24 cellular contexts compared by ENCODE assay signal in genomic region chr3:127012091-127012490, GRCh38. TPM values are rescaled to one million over a fixed set of nuclear protein-coding genes. Genes with fewer than 3 reads are reported as not detected.
DNase-seq lines count a peak whose midpoint lies in the region; ATAC-seq, FAIRE-seq and TF ChIP-seq lines count a peak whose summit lies in the region.
"Had no signal": no experiment of that assay in that cellular context is flagged by ENCODE, and none has a peak within 500 bp of the region (broad histone marks: within the 10 kb centered on the region; RNA-seq: fewer than 3 reads in every experiment).

No MANE protein-coding gene starts in this region.

- H3K23ac ChIP-seq in mesenchymal stem cell (ENCODE audit: low read length in 2 of 2) = peak overlapping the region in 1 of 2 experiments; percentile 36

- H2BK120ac ChIP-seq in mesenchymal stem cell (ENCODE audit: low read depth, low read length) = peak overlapping the region; percentile 85

- no peak overlapping the region for H2BK15ac ChIP-seq in mesenchymal stem cell (ENCODE audit: low read depth, poor library complexity, severe bottlenecking)

- no peaks in the 10 kb centered on the region for H3K27me3 ChIP-seq in ACC112 (ENCODE audit: insufficient read depth, low read length)
- H3K27me3 ChIP-seq in ascending aorta = no peaks in the 10 kb centered on the region
- no peaks in the 10 kb centered on the region for H3K27me3 ChIP-seq in mesenchymal stem cell (ENCODE audit: control insufficient read depth in 1 of 2, insufficient read depth in 1 of 2, low read length in 2 of 2)
- H3K27me3 ChIP-seq: colonic mucosa, SJSA1, uterus had no signal

- H3K27ac ChIP-seq in ACC112 (ENCODE audit: low read depth, low read length) = peak overlapping the region; percentile 43; the same call in 1 of the 2 replicates
- H3K27ac ChIP-seq in ascending aorta = peak overlapping the region; percentile 80 to 87
- no peak overlapping the region for H3K27ac ChIP-seq in mesenchymal stem cell (ENCODE audit: low read length, poor library complexity, severe bottlenecking)
- H3K27ac ChIP-seq: colonic mucosa, psoas muscle, SJSA1, uterus had no signal

- no peak for TF ChIP-seq POLR2A in H54 (IDR thresholded peaks at IDR 0.05; ENCODE audit: low read depth, low read length)

- H4K8ac ChIP-seq in mesenchymal stem cell (ENCODE audit: low read length) = peak overlapping the region; percentile 83

- H4K91ac ChIP-seq in mesenchymal stem cell (ENCODE audit: low read length) = peak overlapping the region; percentile 95

- H2AFZ ChIP-seq in ACC112 (ENCODE audit: low read length, unreplicated experiment) = no peak overlapping the region
- H2AFZ ChIP-seq in mesenchymal stem cell (ENCODE audit: low read depth, low read length) = no peak overlapping the region

- peak overlapping the region; percentile 64 to 88 for H3K18ac ChIP-seq in mesenchymal stem cell (ENCODE audit: low read depth in 1 of 2, low read length in 2 of 2)

- peak overlapping the region; percentile 54 to 84 for H3K4ac ChIP-seq in mesenchymal stem cell (ENCODE audit: low read depth in 1 of 2, low read length in 2 of 2)

- H3K4me3 ChIP-seq in ACC112 (ENCODE audit: low read depth, low read length) (no peak overlapping the region), ascending aorta (no peak overlapping the region), mesenchymal stem cell (ENCODE audit: insufficient read depth in 1 of 2, low read depth in 1 of 2, low read length in 2 of 2) (peak overlapping the region in 1 of 2 experiments; percentile 45)
- H3K4me3 ChIP-seq: colonic mucosa, psoas muscle, SJSA1, uterus had no signal

- no peak overlapping the region for H2BK5ac ChIP-seq in mesenchymal stem cell (ENCODE audit: low read depth, low read length, poor library complexity, severe bottlenecking)

- DNase-seq in H54 (ENCODE audit: insufficient read length, low spot score) (peak; percentile 48), ascending aorta (ENCODE audit: low spot score in 2 of 2) (peak; percentile 41 to 72), mesenchymal stem cell (peak; percentile 28), left ventricle myocardium superior (no peak), NCI-H446 (lab: John Stamatoyannopoulos, UW) (no peak), HT-29 (ENCODE audit: low spot score) (no peak)
- DNase-seq: activated CD4-positive, alpha-beta memory T cell treated with anti-CD3 and anti-CD28 coated beads, Interleukin-2, amount 10 ng/mL, durations not matched to agents 7 days and 5 days; activated CD4-positive, CD25-positive, alpha-beta regulatory T cell; activated T-cell treated with anti-CD3 and anti-CD28 coated beads, Interleukin-2, amount 50 U/mL, for 4 hours; CD8-positive, alpha-beta memory T cell; colonic mucosa; foreskin melanocyte; kidney; naive thymus-derived CD4-positive, alpha-beta T cell; NCI-H1417; NCI-H526; small intestine; stimulated activated CD4-positive, alpha-beta T cell treated with anti-CD3 and anti-CD28 coated beads, Interleukin-4, amount 100 ng/mL, for 24 hours had no signal

- H3K4me1 ChIP-seq in ACC112 (ENCODE audit: control insufficient read depth, insufficient read depth, low read length, unreplicated experiment) (peaks cover 15% of the 10 kb centered on the region), ascending aorta (peaks cover 26 to 70% of the 10 kb centered on the region in 2 donors), mesenchymal stem cell (ENCODE audit: control insufficient read depth, insufficient read depth, low read depth, low read length) (peaks cover 12% of the 10 kb centered on the region)
- H3K4me1 ChIP-seq: colonic mucosa, psoas muscle, SJSA1, uterus had no signal

- FAIRE-seq in H54 (lab: Jason Lieb, UNC) = no peak
- FAIRE-seq: endometrium, kidney, small intestine had no signal

- peaks cover 68% of the 10 kb centered on the region for H3K79me1 ChIP-seq in mesenchymal stem cell (replicated peaks; ENCODE audit: low read length, poor library complexity, severe bottlenecking)

- no peak overlapping the region for H2AK5ac ChIP-seq in mesenchymal stem cell (ENCODE audit: low read length, severe bottlenecking)

- no peak for ATAC-seq in GM18867 (IDR thresholded peaks at IDR 0.05; ENCODE audit: unreplicated experiment)
- no peak for ATAC-seq in left ventricle myocardium superior
- ATAC-seq: activated T-cell treated with anti-CD3 and anti-CD28 coated beads, Interleukin-2, amount 50 U/mL, for 4 hours; naive thymus-derived CD4-positive, alpha-beta T cell had no signal

- H3K79me2 ChIP-seq in ACC112 (ENCODE audit: control insufficient read depth, insufficient read depth, low read length, unreplicated experiment) = no peaks in the 10 kb centered on the region

- peak overlapping the region; percentile 67 to 78 for H2BK12ac ChIP-seq in mesenchymal stem cell (ENCODE audit: low read length in 2 of 2)

- H3K14ac ChIP-seq in mesenchymal stem cell (ENCODE audit: low read length in 2 of 2) = peak overlapping the region in 1 of 2 experiments; percentile 86

- H3K36me3 ChIP-seq in ACC112 (ENCODE audit: insufficient read depth, low read length) = peaks cover 8% of the 10 kb centered on the region; the same call in 1 of the 2 replicates
- H3K36me3 ChIP-seq in ascending aorta = peaks cover 26 to 31% of the 10 kb centered on the region in 2 donors
- H3K36me3 ChIP-seq in mesenchymal stem cell (ENCODE audit: control insufficient read depth in 1 of 2, insufficient read depth in 2 of 2, low read depth in 1 of 2, low read length in 2 of 2) = peaks cover 66 to 99% of the 10 kb centered on the region in 2 experiments
- H3K36me3 ChIP-seq: colonic mucosa, uterus had no signal

- H3K4me2 ChIP-seq in mesenchymal stem cell (ENCODE audit: low read length, poor library complexity, severe bottlenecking) = no peak overlapping the region

- 92% methylated on average over 15 of the region's 15 CpGs for WGBS in mesenchymal stem cell

- TF ChIP-seq CTCF in ascending aorta (IDR thresholded peaks at IDR 0.05) = no peak

- intact Hi-C loops in ascending aorta (cut with DNase I) = no loop called here
- intact Hi-C loops in left ventricle myocardium superior (cut with micrococcal nuclease) = no loop called here

- H3K9me3 ChIP-seq in ascending aorta = no peaks in the 10 kb centered on the region
- no peaks in the 10 kb centered on the region for H3K9me3 ChIP-seq in mesenchymal stem cell (ENCODE audit: control insufficient read depth, low read length)
- H3K9me3 ChIP-seq: colonic mucosa, psoas muscle, SJSA1, uterus had no signal

- peak overlapping the region; percentile 79 for H3K9ac ChIP-seq in mesenchymal stem cell (ENCODE audit: low read length)

RNA-seq across cellular contexts. Expression of gene PLXNA1, which starts 29.2 kb away (rescaled TPM):
- total RNA-seq in ascending aorta (79.8 TPM), left ventricle myocardium superior (23.8 TPM)
- 51.0 TPM for polyA plus RNA-seq in mesenchymal stem cell (2013, experiment 1 of 2)
- polyA plus RNA-seq in mesenchymal stem cell (2013, experiment 2 of 2) = 49.9 TPM
- 92.8 and 103 TPM in 2 replicates for total RNA-seq in HT-29 (2014; rRNA removed; shearing (Covaris generic))

Comparison
In these comparisons a context has a peak if more than half of its experiments do, and no peak if none do; other contexts are left out.
1. DNase-seq: peak in H54 (single experiment), ascending aorta (2 of 2) and mesenchymal stem cell (single experiment); none in left ventricle myocardium superior (single experiment), NCI-H446 (0 of 2) and HT-29 (single experiment).